In the genomic region with DNA sequence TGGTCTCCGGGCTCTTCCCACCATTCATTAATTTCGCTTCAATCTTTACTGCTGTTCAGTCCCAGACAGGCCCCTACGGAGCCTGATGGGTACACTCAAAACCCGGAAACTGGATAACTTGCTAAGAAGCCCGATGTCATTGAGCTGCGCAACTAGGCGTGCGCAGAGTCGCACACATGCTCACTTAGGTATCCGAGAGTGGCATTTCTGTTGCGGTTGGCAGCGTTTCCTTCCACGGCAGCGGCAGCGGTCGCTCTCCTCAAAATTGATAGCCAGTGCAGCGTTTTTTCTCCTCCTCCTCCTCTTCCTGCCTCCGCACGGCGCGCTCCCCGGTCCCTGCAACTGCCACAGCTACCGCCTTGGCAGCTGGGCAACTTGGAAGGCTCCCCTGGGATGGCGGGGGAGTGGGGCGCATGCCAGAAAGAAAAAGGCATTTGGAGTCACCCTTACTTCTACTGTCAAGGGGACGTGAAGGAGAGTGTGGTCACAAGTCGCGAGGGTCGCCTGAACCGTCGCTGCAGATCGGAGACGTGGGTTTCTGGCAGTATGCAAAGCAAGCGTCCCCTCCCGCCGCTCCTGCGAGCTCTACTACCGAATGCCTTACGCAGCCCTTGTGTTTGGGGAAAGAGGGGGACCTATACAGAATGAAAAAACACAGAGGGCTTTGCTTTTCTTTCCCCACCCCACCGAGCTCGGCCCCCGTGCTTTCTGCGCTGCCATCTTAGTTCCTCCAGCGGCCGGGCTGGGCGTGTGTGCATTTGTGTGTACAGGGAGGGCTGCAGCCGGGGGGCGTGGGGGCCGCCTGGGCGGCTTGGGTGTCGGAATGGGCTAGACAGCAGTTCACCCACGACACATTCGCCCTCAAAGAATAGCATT, we compare ENCODE assay signal across 1 cellular context.
TF ChIP-seq lines count a peak whose summit lies in the region.

No MANE protein-coding gene starts in this region.

TF ChIP-seq in GM12878, 131 proteins besides CTCF, POLR2A, EP300 and RAD21 (continued from another document):
- TF ChIP-seq, protein P1, sequence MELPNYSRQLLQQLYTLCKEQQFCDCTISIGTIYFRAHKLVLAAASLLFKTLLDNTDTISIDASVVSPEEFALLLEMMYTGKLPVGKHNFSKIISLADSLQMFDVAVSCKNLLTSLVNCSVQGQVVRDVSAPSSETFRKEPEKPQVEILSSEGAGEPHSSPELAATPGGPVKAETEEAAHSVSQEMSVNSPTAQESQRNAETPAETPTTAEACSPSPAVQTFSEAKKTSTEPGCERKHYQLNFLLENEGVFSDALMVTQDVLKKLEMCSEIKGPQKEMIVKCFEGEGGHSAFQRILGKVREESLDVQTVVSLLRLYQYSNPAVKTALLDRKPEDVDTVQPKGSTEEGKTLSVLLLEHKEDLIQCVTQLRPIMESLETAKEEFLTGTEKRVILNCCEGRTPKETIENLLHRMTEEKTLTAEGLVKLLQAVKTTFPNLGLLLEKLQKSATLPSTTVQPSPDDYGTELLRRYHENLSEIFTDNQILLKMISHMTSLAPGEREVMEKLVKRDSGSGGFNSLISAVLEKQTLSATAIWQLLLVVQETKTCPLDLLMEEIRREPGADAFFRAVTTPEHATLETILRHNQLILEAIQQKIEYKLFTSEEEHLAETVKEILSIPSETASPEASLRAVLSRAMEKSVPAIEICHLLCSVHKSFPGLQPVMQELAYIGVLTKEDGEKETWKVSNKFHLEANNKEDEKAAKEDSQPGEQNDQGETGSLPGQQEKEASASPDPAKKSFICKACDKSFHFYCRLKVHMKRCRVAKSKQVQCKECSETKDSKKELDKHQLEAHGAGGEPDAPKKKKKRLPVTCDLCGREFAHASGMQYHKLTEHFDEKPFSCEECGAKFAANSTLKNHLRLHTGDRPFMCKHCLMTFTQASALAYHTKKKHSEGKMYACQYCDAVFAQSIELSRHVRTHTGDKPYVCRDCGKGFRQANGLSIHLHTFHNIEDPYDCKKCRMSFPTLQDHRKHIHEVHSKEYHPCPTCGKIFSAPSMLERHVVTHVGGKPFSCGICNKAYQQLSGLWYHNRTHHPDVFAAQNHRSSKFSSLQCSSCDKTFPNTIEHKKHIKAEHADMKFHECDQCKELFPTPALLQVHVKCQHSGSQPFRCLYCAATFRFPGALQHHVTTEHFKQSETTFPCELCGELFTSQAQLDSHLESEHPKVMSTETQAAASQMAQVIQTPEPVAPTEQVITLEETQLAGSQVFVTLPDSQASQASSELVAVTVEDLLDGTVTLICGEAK (IDR thresholded peaks at IDR 0.05; ENCODE audit: borderline replicate concordance): peak; percentile 81
- TF ChIP-seq SMC3 (IDR thresholded peaks at IDR 0.05; ENCODE audit: borderline replicate concordance, low read length) (peak; percentile 17; the same call in 1 of the 2 replicates), EED (IDR thresholded peaks at IDR 0.05; ENCODE audit: low read depth) (peak; percentile 91), CHD2 (IDR thresholded peaks at IDR 0.05; ENCODE audit: borderline replicate concordance, low read depth, low read length) (no peak; the same call in 1 of the 2 replicates), MEF2A (IDR thresholded peaks at IDR 0.05; ENCODE audit: insufficient read depth, low read depth, low read length) (no peak; the same call in 1 of the 2 replicates), MTA3 (IDR thresholded peaks at IDR 0.05; ENCODE audit: borderline replicate concordance, low read length) (no peak), NBN (IDR thresholded peaks at IDR 0.05) (peak; percentile 87), HDAC2 (IDR thresholded peaks at IDR 0.05) (no peak), KLF5 (IDR thresholded peaks at IDR 0.05; ENCODE audit: partially characterized antibody) (no peak), FOXK2 (IDR thresholded peaks at IDR 0.05) (no peak), POLR2AphosphoS5 (IDR thresholded peaks at IDR 0.05; ENCODE audit: low read length) (peak; percentile 86), STAT3 (IDR thresholded peaks at IDR 0.05; ENCODE audit: low read depth, low read length) (0 out of 2 replicates have a peak, but pooled peaks have one; percentile 45), YBX1 (IDR thresholded peaks at IDR 0.05) (no peak), EGR1 (IDR thresholded peaks at IDR 0.05; ENCODE audit: borderline replicate concordance in 1 of 2, low read depth in 2 of 2, low read length in 2 of 2) (peak in 1 of 2 experiments; percentile 46; a peak in 2 of 3 replicates)
- TF ChIP-seq, protein P2, sequence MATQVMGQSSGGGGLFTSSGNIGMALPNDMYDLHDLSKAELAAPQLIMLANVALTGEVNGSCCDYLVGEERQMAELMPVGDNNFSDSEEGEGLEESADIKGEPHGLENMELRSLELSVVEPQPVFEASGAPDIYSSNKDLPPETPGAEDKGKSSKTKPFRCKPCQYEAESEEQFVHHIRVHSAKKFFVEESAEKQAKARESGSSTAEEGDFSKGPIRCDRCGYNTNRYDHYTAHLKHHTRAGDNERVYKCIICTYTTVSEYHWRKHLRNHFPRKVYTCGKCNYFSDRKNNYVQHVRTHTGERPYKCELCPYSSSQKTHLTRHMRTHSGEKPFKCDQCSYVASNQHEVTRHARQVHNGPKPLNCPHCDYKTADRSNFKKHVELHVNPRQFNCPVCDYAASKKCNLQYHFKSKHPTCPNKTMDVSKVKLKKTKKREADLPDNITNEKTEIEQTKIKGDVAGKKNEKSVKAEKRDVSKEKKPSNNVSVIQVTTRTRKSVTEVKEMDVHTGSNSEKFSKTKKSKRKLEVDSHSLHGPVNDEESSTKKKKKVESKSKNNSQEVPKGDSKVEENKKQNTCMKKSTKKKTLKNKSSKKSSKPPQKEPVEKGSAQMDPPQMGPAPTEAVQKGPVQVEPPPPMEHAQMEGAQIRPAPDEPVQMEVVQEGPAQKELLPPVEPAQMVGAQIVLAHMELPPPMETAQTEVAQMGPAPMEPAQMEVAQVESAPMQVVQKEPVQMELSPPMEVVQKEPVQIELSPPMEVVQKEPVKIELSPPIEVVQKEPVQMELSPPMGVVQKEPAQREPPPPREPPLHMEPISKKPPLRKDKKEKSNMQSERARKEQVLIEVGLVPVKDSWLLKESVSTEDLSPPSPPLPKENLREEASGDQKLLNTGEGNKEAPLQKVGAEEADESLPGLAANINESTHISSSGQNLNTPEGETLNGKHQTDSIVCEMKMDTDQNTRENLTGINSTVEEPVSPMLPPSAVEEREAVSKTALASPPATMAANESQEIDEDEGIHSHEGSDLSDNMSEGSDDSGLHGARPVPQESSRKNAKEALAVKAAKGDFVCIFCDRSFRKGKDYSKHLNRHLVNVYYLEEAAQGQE (IDR thresholded peaks at IDR 0.05; ENCODE audit: low read depth, low read length): 0 out of 2 replicates have a peak, but pooled peaks have one; percentile 25
- TF ChIP-seq, protein P3, sequence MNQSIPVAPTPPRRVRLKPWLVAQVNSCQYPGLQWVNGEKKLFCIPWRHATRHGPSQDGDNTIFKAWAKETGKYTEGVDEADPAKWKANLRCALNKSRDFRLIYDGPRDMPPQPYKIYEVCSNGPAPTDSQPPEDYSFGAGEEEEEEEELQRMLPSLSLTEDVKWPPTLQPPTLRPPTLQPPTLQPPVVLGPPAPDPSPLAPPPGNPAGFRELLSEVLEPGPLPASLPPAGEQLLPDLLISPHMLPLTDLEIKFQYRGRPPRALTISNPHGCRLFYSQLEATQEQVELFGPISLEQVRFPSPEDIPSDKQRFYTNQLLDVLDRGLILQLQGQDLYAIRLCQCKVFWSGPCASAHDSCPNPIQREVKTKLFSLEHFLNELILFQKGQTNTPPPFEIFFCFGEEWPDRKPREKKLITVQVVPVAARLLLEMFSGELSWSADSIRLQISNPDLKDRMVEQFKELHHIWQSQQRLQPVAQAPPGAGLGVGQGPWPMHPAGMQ (IDR thresholded peaks at IDR 0.05; ENCODE audit: borderline replicate concordance): peak; percentile 38; the same call in 1 of the 2 replicates
- TF ChIP-seq, protein P4, sequence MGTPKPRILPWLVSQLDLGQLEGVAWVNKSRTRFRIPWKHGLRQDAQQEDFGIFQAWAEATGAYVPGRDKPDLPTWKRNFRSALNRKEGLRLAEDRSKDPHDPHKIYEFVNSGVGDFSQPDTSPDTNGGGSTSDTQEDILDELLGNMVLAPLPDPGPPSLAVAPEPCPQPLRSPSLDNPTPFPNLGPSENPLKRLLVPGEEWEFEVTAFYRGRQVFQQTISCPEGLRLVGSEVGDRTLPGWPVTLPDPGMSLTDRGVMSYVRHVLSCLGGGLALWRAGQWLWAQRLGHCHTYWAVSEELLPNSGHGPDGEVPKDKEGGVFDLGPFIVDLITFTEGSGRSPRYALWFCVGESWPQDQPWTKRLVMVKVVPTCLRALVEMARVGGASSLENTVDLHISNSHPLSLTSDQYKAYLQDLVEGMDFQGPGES (IDR thresholded peaks at IDR 0.05): 0 out of 2 replicates have a peak, but pooled peaks have one; percentile 40
- TF ChIP-seq, protein P5, sequence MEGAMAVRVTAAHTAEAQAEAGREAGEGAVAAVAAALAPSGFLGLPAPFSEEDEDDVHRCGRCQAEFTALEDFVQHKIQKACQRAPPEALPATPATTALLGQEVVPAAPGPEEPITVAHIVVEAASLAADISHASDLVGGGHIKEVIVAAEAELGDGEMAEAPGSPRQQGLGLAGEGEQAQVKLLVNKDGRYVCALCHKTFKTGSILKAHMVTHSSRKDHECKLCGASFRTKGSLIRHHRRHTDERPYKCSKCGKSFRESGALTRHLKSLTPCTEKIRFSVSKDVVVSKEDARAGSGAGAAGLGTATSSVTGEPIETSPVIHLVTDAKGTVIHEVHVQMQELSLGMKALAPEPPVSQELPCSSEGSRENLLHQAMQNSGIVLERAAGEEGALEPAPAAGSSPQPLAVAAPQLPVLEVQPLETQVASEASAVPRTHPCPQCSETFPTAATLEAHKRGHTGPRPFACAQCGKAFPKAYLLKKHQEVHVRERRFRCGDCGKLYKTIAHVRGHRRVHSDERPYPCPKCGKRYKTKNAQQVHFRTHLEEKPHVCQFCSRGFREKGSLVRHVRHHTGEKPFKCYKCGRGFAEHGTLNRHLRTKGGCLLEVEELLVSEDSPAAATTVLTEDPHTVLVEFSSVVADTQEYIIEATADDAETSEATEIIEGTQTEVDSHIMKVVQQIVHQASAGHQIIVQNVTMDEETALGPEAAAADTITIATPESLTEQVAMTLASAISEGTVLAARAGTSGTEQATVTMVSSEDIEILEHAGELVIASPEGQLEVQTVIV (IDR thresholded peaks at IDR 0.05; ENCODE audit: borderline replicate concordance, partially characterized antibody): peak; percentile 22
- TF ChIP-seq, protein P6, sequence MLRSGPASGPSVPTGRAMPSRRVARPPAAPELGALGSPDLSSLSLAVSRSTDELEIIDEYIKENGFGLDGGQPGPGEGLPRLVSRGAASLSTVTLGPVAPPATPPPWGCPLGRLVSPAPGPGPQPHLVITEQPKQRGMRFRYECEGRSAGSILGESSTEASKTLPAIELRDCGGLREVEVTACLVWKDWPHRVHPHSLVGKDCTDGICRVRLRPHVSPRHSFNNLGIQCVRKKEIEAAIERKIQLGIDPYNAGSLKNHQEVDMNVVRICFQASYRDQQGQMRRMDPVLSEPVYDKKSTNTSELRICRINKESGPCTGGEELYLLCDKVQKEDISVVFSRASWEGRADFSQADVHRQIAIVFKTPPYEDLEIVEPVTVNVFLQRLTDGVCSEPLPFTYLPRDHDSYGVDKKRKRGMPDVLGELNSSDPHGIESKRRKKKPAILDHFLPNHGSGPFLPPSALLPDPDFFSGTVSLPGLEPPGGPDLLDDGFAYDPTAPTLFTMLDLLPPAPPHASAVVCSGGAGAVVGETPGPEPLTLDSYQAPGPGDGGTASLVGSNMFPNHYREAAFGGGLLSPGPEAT (IDR thresholded peaks at IDR 0.05; ENCODE audit: low read depth): peak; percentile 85
- TF ChIP-seq, protein P7, sequence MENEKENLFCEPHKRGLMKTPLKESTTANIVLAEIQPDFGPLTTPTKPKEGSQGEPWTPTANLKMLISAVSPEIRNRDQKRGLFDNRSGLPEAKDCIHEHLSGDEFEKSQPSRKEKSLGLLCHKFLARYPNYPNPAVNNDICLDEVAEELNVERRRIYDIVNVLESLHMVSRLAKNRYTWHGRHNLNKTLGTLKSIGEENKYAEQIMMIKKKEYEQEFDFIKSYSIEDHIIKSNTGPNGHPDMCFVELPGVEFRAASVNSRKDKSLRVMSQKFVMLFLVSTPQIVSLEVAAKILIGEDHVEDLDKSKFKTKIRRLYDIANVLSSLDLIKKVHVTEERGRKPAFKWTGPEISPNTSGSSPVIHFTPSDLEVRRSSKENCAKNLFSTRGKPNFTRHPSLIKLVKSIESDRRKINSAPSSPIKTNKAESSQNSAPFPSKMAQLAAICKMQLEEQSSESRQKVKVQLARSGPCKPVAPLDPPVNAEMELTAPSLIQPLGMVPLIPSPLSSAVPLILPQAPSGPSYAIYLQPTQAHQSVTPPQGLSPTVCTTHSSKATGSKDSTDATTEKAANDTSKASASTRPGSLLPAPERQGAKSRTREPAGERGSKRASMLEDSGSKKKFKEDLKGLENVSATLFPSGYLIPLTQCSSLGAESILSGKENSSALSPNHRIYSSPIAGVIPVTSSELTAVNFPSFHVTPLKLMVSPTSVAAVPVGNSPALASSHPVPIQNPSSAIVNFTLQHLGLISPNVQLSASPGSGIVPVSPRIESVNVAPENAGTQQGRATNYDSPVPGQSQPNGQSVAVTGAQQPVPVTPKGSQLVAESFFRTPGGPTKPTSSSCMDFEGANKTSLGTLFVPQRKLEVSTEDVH (IDR thresholded peaks at IDR 0.05; ENCODE audit: low read depth, partially characterized antibody): no peak
